ENCODE assay signal across 15 cellular contexts in the genomic region with DNA sequence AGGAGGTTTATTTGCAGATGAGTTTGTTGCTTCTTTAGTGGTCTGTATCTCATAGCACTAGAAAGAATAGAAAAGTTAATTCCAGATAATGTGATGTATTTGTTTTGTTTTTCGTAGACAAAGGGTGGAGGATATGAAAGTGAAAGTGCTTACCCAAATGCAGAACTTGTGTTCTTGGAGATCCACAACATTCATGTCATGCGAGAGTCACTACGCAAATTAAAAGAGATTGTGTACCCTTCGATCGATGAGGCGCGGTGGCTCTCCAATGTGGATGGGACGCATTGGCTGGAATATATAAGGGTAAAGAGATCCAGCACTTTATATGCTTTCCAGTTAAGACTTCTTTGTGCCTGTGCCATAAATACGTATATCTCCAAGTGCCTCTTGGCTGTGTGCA. TPM values are rescaled to one million over a fixed set of nuclear protein-coding genes. Genes with fewer than 3 reads are reported as not detected.
DNase-seq lines count a peak whose midpoint lies in the region; ATAC-seq, FAIRE-seq and TF ChIP-seq lines count a peak whose summit lies in the region.
"Had no signal": no experiment of that assay in that cellular context is flagged by ENCODE, and none has a peak within 500 bp of the region (broad histone marks: within the 10 kb centered on the region; RNA-seq: fewer than 3 reads in every experiment).

No MANE protein-coding gene starts in this region.

- intact Hi-C loops in activated CD4-positive, alpha-beta memory T cell treated with anti-CD3 and anti-CD28 coated beads for 36 hours (cut with micrococcal nuclease): no loop called here
- intact Hi-C loops in body of pancreas (cut with DNase I): no loop called here

- H3K9me3 Mint-ChIP-seq in activated CD4-positive, alpha-beta memory T cell treated with anti-CD3 and anti-CD28 coated beads for 36 hours: no peaks in the 10 kb centered on the region
- H3K9me3 Mint-ChIP-seq in naive thymus-derived CD8-positive, alpha-beta T cell: no peaks in the 10 kb centered on the region
- H3K9me3 Mint-ChIP-seq: GM23338 had no signal

- H3K4me3 Mint-ChIP-seq in activated CD4-positive, alpha-beta memory T cell treated with anti-CD3 and anti-CD28 coated beads for 36 hours: no peak overlapping the region
- H3K4me3 Mint-ChIP-seq in naive thymus-derived CD8-positive, alpha-beta T cell: peak overlapping the region in 8 of 10 donors; percentile 14 to 63 (median 36)
- H3K4me3 Mint-ChIP-seq: GM23338 had no signal

- peaks cover 47% of the 10 kb centered on the region for H3K36me3 Mint-ChIP-seq in activated CD4-positive, alpha-beta memory T cell treated with anti-CD3 and anti-CD28 coated beads for 36 hours
- H3K36me3 Mint-ChIP-seq in naive thymus-derived CD8-positive, alpha-beta T cell: peaks cover 0 to 92% (median 16%) of the 10 kb centered on the region in 3 donors

- no peaks in the 10 kb centered on the region for H3K36me3 ChIP-seq in body of pancreas (replicated peaks in 1 of 2; ENCODE audit: insufficient read depth in 1 of 2, low read depth in 2 of 2)

- H3K9me3 ChIP-seq in body of pancreas: no peaks in the 10 kb centered on the region
- H3K9me3 ChIP-seq: heart left ventricle had no signal

- no peaks in the 10 kb centered on the region for H3K27me3 Mint-ChIP-seq in activated CD4-positive, alpha-beta memory T cell treated with anti-CD3 and anti-CD28 coated beads for 36 hours
- no peaks in the 10 kb centered on the region for H3K27me3 Mint-ChIP-seq in naive thymus-derived CD8-positive, alpha-beta T cell

- no peak overlapping the region for H3K4me3 ChIP-seq in body of pancreas
- H3K4me3 ChIP-seq: GM23338 had no signal

- H3K27me3 ChIP-seq in body of pancreas: no peaks in the 10 kb centered on the region

- no peak overlapping the region for H3K27ac ChIP-seq in body of pancreas
- H3K27ac ChIP-seq: heart left ventricle had no signal

- no peaks in the 10 kb centered on the region for H3K4me1 ChIP-seq in body of pancreas
- H3K4me1 ChIP-seq: heart left ventricle had no signal

- no peak for TF ChIP-seq CTCF in body of pancreas (IDR thresholded peaks at IDR 0.05)

- H3K27ac Mint-ChIP-seq in activated CD4-positive, alpha-beta memory T cell treated with anti-CD3 and anti-CD28 coated beads for 36 hours: peak overlapping the region; percentile 51
- peak overlapping the region; percentile 57 to 91 (median 80) for H3K27ac Mint-ChIP-seq in naive thymus-derived CD8-positive, alpha-beta T cell
- H3K27ac Mint-ChIP-seq: GM23338 had no signal

- CTCF ChIA-PET in activated CD4-positive, alpha-beta memory T cell treated with anti-CD3 and anti-CD28 coated beads for 36 hours (lab: Charles Lee): no interaction called here

- no peak for DNase-seq in GM12891 (ENCODE audit: insufficient read length, low spot score)
- DNase-seq in activated CD4-positive, alpha-beta memory T cell treated with anti-CD3 and anti-CD28 coated beads for 36 hours: no peak
- no peak for DNase-seq in naive thymus-derived CD8-positive, alpha-beta T cell
- no peak for DNase-seq in body of pancreas
- no peak for DNase-seq in DMS153 treated with DMSO at 0.1 percent for 48 hours (lab: John Stamatoyannopoulos, UW; ENCODE audit: unreplicated experiment)
- DNase-seq in hippocampal formation (lab: John Stamatoyannopoulos, UW): no peak
- DNase-seq: Calu3, heart left ventricle, left ventricle myocardium superior, NCI-H1048, occipital lobe, RPMI8226 had no signal

- peaks cover 30% of the 10 kb centered on the region for H3K4me1 Mint-ChIP-seq in activated CD4-positive, alpha-beta memory T cell treated with anti-CD3 and anti-CD28 coated beads for 36 hours (ENCODE audit: low read depth)
- H3K4me1 Mint-ChIP-seq in naive thymus-derived CD8-positive, alpha-beta T cell: peaks cover 6 to 27% (median 22%) of the 10 kb centered on the region in 4 donors
- H3K4me1 Mint-ChIP-seq: GM23338 had no signal

- POLR2A ChIA-PET in activated CD4-positive, alpha-beta memory T cell treated with anti-CD3 and anti-CD28 coated beads for 36 hours (lab: Charles Lee): no interaction called here
- POLR2A ChIA-PET in naive thymus-derived CD8-positive, alpha-beta T cell (lab: Charles Lee): no interaction called here

- no peak for TF ChIP-seq POLR2A in GM12891 (IDR thresholded peaks at IDR 0.05; ENCODE audit: low read depth, low read length)
- TF ChIP-seq POLR2A in body of pancreas (IDR thresholded peaks at IDR 0.05): no peak

- 88 to 92% methylated on average over 9 of the region's 9 CpGs for WGBS in body of pancreas, 2 donors

- peak; percentile 85 for FAIRE-seq in GM12891 (lab: Jason Lieb, UNC)
- FAIRE-seq: TTC549 had no signal

- peak; percentile 56 for ATAC-seq in HG02610 (IDR thresholded peaks at IDR 0.05; ENCODE audit: unreplicated experiment)
- ATAC-seq in naive thymus-derived CD8-positive, alpha-beta T cell: peak in 1 of 2 donors; percentile 37
- ATAC-seq in body of pancreas: no peak
- ATAC-seq: GM23338, heart left ventricle, left ventricle myocardium superior had no signal

TF ChIP-seq in GM12891, 5 proteins besides CTCF, POLR2A, EP300 and RAD21:
- TF ChIP-seq TAF1 (IDR thresholded peaks at IDR 0.05; ENCODE audit: low read depth, low read length): no peak
- peak; percentile 12; the same call in 1 of the 2 replicates for TF ChIP-seq SPI1 (IDR thresholded peaks at IDR 0.05; ENCODE audit: low read depth, low read length)

RNA-seq across cellular contexts. Expression of gene MTMR1, which starts 43.3 kb away (rescaled TPM):
- 16.2 TPM for polyA plus RNA-seq in GM12891 (2012; ENCODE audit: low read depth, missing spikeins)
- total RNA-seq in activated CD4-positive, alpha-beta memory T cell treated with anti-CD3 and anti-CD28 coated beads for 36 hours: 10 to 100 TPM; 43.2 to 44.4 TPM
- total RNA-seq in naive thymus-derived CD8-positive, alpha-beta T cell: 10 to 100 TPM; 35.7 to 37.4 TPM
- polyA plus RNA-seq in naive thymus-derived CD8-positive, alpha-beta T cell: 10 to 100 TPM; 13.0 to 28.3 (median 21.7) TPM
- 1 to 10 TPM; 7.6 to 9.1 TPM for total RNA-seq in body of pancreas
